In genomic region chr11:95293116-95293515, GRCh38 we compare ENCODE assay signal across 16 cellular contexts.
DNase-seq lines count a peak whose midpoint lies in the region; ATAC-seq and TF ChIP-seq lines count a peak whose summit lies in the region.
"Had no signal": no experiment of that assay in that cellular context is flagged by ENCODE, and none has a peak within 500 bp of the region (broad histone marks: within the 10 kb centered on the region; RNA-seq: fewer than 3 reads in every experiment).

No MANE protein-coding gene starts in this region.

- POLR2A ChIA-PET in activated CD4-positive, alpha-beta T cell treated with anti-CD3 and anti-CD28 coated beads for 36 hours (lab: Charles Lee), result no interaction called here

- H4K8ac ChIP-seq in trophoblast cell (ENCODE audit: low read depth, low read length), result peak overlapping the region; percentile 23

- H3K36me3 ChIP-seq in HUES64 (ENCODE audit: insufficient read depth, low read length), result no peaks in the 10 kb centered on the region
- no peaks in the 10 kb centered on the region for H3K36me3 ChIP-seq in trophoblast cell (ENCODE audit: control insufficient read depth in 1 of 2, insufficient read depth in 2 of 2, low read length in 2 of 2)

- H4K12ac ChIP-seq in trophoblast cell (ENCODE audit: low read depth, low read length), result no peak overlapping the region

- peak overlapping the region; percentile 63 for H2BK120ac ChIP-seq in trophoblast cell (ENCODE audit: insufficient read depth, low read length, poor library complexity)

- no peak overlapping the region for H2AFZ ChIP-seq in trophoblast cell (ENCODE audit: insufficient read depth, low read length, poor library complexity)

- H3K79me1 ChIP-seq in trophoblast cell (ENCODE audit: low read length), result peaks cover 11% of the 10 kb centered on the region

- H3K23ac ChIP-seq in trophoblast cell (ENCODE audit: low read length), result no peak overlapping the region

- H3K4me1 ChIP-seq in HUES64 (ENCODE audit: insufficient read depth, low read length) (peaks cover 39% of the 10 kb centered on the region), trophoblast cell (ENCODE audit: control insufficient read depth in 1 of 2, insufficient read depth in 2 of 2, low read length in 2 of 2) (peaks cover 13 to 25% of the 10 kb centered on the region in 2 experiments)

- peak; percentile 5 for DNase-seq in endothelial cell (ENCODE audit: low spot score)
- peak; percentile 31 for DNase-seq in iPS-NIHi7 (ENCODE audit: extremely low spot score)
- no peak for DNase-seq in trophoblast cell
- DNase-seq in activated CD4-positive, CD25-positive, alpha-beta regulatory T cell treated with anti-CD3 and anti-CD28 coated beads, Interleukin-2, amount 50 U/mL, for 72 hours, result no peak
- no peak for DNase-seq in hypothalamus (lab: John Stamatoyannopoulos, UW)
- DNase-seq in epidermal melanocyte (ENCODE audit: insufficient read length, low spot score), result no peak
- no peak for DNase-seq in activated CD4-positive, alpha-beta T cell treated with anti-CD3 and anti-CD28 coated beads for 36 hours
- DNase-seq: C1 segment of cervical spinal cord; Calu3; CD4-positive, alpha-beta T cell; DMS79; EL had no signal

- no peaks in the 10 kb centered on the region for H3K36me3 Mint-ChIP-seq in endothelial cell (ENCODE audit: low read depth, unreplicated experiment)
- no peaks in the 10 kb centered on the region for H3K36me3 Mint-ChIP-seq in activated CD4-positive, alpha-beta T cell treated with anti-CD3 and anti-CD28 coated beads for 36 hours (ENCODE audit: low read depth)
- H3K36me3 Mint-ChIP-seq: IgD-negative memory B cell had no signal

- peak overlapping the region; percentile 37 for H2BK5ac ChIP-seq in trophoblast cell (ENCODE audit: low read depth, low read length, poor library complexity)

- peak overlapping the region; percentile 83 for H4K91ac ChIP-seq in trophoblast cell (ENCODE audit: low read depth, low read length)

- no peak overlapping the region for H3K27ac Mint-ChIP-seq in endothelial cell (ENCODE audit: unreplicated experiment)
- no peak overlapping the region for H3K27ac Mint-ChIP-seq in activated CD4-positive, alpha-beta T cell treated with anti-CD3 and anti-CD28 coated beads for 36 hours
- H3K27ac Mint-ChIP-seq: B cell; CD4-positive, alpha-beta T cell; IgD-negative memory B cell had no signal

- H3K79me2 ChIP-seq in trophoblast cell (ENCODE audit: control insufficient read depth, insufficient read depth, low read length, poor library complexity), result no peaks in the 10 kb centered on the region

- no peaks in the 10 kb centered on the region for H3K27me3 Mint-ChIP-seq in endothelial cell (ENCODE audit: unreplicated experiment)
- H3K27me3 Mint-ChIP-seq in activated CD4-positive, alpha-beta T cell treated with anti-CD3 and anti-CD28 coated beads for 36 hours, result no peaks in the 10 kb centered on the region
- H3K27me3 Mint-ChIP-seq: B cell; CD4-positive, alpha-beta T cell; IgD-negative memory B cell had no signal

- H3K4ac ChIP-seq in trophoblast cell (ENCODE audit: low read depth, low read length), result peak overlapping the region; percentile 49

- peaks cover 17% of the 10 kb centered on the region for H3K4me1 Mint-ChIP-seq in endothelial cell (ENCODE audit: unreplicated experiment)
- peaks cover 7% of the 10 kb centered on the region for H3K4me1 Mint-ChIP-seq in activated CD4-positive, alpha-beta T cell treated with anti-CD3 and anti-CD28 coated beads for 36 hours

- peak overlapping the region; percentile 44 for H3K14ac ChIP-seq in trophoblast cell (ENCODE audit: low read length)

- CTCF ChIA-PET in activated CD4-positive, alpha-beta T cell treated with anti-CD3 and anti-CD28 coated beads for 36 hours (lab: Charles Lee), result no interaction called here

- H3K9me3 ChIP-seq in HUES64 (ENCODE audit: insufficient read depth, low read depth, low read length) (no peaks in the 10 kb centered on the region), trophoblast cell (ENCODE audit: insufficient read depth, low read depth, low read length) (no peaks in the 10 kb centered on the region)

- no peaks in the 10 kb centered on the region for H3K27me3 ChIP-seq in HUES64 (ENCODE audit: insufficient read depth, low read length)
- no peaks in the 10 kb centered on the region for H3K27me3 ChIP-seq in trophoblast cell (ENCODE audit: insufficient read depth, low read length)

- H2BK12ac ChIP-seq in trophoblast cell (ENCODE audit: low read length), result peak overlapping the region; percentile 86

- H3K9me3 Mint-ChIP-seq in endothelial cell (ENCODE audit: unreplicated experiment), result no peaks in the 10 kb centered on the region
- H3K9me3 Mint-ChIP-seq in activated CD4-positive, alpha-beta T cell treated with anti-CD3 and anti-CD28 coated beads for 36 hours (ENCODE audit: low read depth), result no peaks in the 10 kb centered on the region
- H3K9me3 Mint-ChIP-seq: CD4-positive, alpha-beta T cell; IgD-negative memory B cell had no signal

- H3K27ac ChIP-seq in HUES64 (ENCODE audit: low read depth, low read length), result peak overlapping the region; percentile 55; the same call in 1 of the 2 replicates
- no peak overlapping the region for H3K27ac ChIP-seq in trophoblast cell (ENCODE audit: low read depth, low read length)

- H2AK5ac ChIP-seq in trophoblast cell (ENCODE audit: low read length), result peak overlapping the region; percentile 67

- no peak for ATAC-seq in activated CD4-positive, alpha-beta T cell treated with anti-CD3 and anti-CD28 coated beads for 36 hours
- ATAC-seq: HCT116 had no signal

- peak overlapping the region; percentile 56 for H3K18ac ChIP-seq in trophoblast cell (ENCODE audit: low read length)

- 75% methylated on average over 3 of the region's 3 CpGs for WGBS in HUES64
- WGBS in trophoblast cell (ENCODE audit: extremely low coverage, insufficient coverage, insufficient read length), result no CpG with 5 or more reads among the region's 3 CpGs

- intact Hi-C loops in activated CD4-positive, alpha-beta T cell treated with anti-CD3 and anti-CD28 coated beads for 36 hours (cut with DNase I, micrococcal nuclease), result no loop called here

- H3K9ac ChIP-seq in HUES64 (ENCODE audit: low read depth, low read length) (no peak overlapping the region), trophoblast cell (ENCODE audit: low read length) (no peak overlapping the region)

- TF ChIP-seq CTCF in endothelial cell (IDR thresholded peaks at IDR 0.05; ENCODE audit: unreplicated experiment), result no peak

- no peak overlapping the region for H3K4me3 Mint-ChIP-seq in endothelial cell (ENCODE audit: unreplicated experiment)
- H3K4me3 Mint-ChIP-seq in activated CD4-positive, alpha-beta T cell treated with anti-CD3 and anti-CD28 coated beads for 36 hours, result no peak overlapping the region
- H3K4me3 Mint-ChIP-seq: B cell; CD4-positive, alpha-beta T cell; IgD-negative memory B cell had no signal

- H3K4me3 ChIP-seq in HUES64 (ENCODE audit: low read length), result no peak overlapping the region
- H3K4me3 ChIP-seq in trophoblast cell (ENCODE audit: low read depth, low read length), result no peak overlapping the region

- H3K4me2 ChIP-seq in trophoblast cell (ENCODE audit: low read length), result no peak overlapping the region

Comparison
In these comparisons a context has a peak if more than half of its experiments do, and no peak if none do; other contexts are left out.
1. DNase-seq: peak in endothelial cell (single experiment) and iPS-NIHi7 (single experiment); none in trophoblast cell (0 of 2), activated CD4-positive, CD25-positive, alpha-beta regulatory T cell treated with anti-CD3 and anti-CD28 coated beads, Interleukin-2, amount 50 U/mL, for 72 hours (single experiment), hypothalamus (0 of 51), epidermal melanocyte (single experiment) and activated CD4-positive, alpha-beta T cell treated with anti-CD3 and anti-CD28 coated beads for 36 hours (single experiment).